ENCODE assay signal across 9 cellular contexts in the genomic region with DNA sequence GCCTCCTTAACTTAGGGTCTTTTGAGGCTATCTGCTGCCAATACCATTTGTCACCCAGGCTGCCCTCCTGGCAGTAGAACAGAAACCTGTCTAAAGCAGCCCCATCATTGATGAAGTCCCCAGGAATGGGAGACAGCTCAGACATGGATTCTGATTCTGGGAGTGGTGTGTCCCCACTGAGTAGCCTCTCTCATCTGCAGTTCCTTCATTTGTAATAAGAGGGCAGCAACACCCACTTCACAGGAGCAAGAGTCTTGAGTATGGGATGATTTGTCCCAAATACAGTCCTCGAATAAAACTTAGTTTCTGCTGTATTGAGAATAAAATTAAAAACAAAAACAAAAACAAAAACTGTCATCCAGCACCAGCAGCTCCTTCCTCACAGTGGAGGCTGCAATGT.
A peak's percentile ranks its signal among the peaks of the same experiment; 100 is the strongest.
DNase-seq lines count a peak whose midpoint lies in the region; ATAC-seq and TF ChIP-seq lines count a peak whose summit lies in the region.
"Had no signal": no experiment of that assay in that cellular context is flagged by ENCODE, and none has a peak within 500 bp of the region (broad histone marks: within the 10 kb centered on the region; RNA-seq: fewer than 3 reads in every experiment).

No MANE protein-coding gene starts in this region.

- H3K4me3 ChIP-seq in fibroblast of villous mesenchyme (ENCODE audit: low read depth, low read length): no peak overlapping the region

- DNase-seq in NCI-H524 (lab: John Stamatoyannopoulos, UW) (peak; percentile 48 to 54), NCI-H524 treated with DMSO at 0.1 percent for 48 hours (lab: John Stamatoyannopoulos, UW) (no peak), NCI-H2227 (lab: John Stamatoyannopoulos, UW; ENCODE audit: unreplicated experiment) (peak; percentile 23), fibroblast of villous mesenchyme (ENCODE audit: low read depth) (peak; percentile 2), superior temporal gyrus (ENCODE audit: extremely low spot score) (peak; percentile 78), GM19238 (ENCODE audit: insufficient read length, low spot score) (no peak), posterior vena cava (ENCODE audit: low spot score) (no peak)
- DNase-seq: stimulated activated CD4-positive, alpha-beta T cell treated with anti-CD3 and anti-CD28 coated beads, Interleukin-4, amount 100 ng/mL, for 24 hours had no signal

- intact Hi-C loops in posterior vena cava (cut with DNase I): no loop called here

- no peak for ATAC-seq in HG03571 (IDR thresholded peaks at IDR 0.05; ENCODE audit: unreplicated experiment)

- TF ChIP-seq CTCF in fibroblast of villous mesenchyme (IDR thresholded peaks at IDR 0.05; ENCODE audit: insufficient read depth, low read depth, low read length): peak; percentile 17

Comparison
In these comparisons a context has a peak if more than half of its experiments do, and no peak if none do; other contexts are left out.
1. DNase-seq: peak in NCI-H524 (2 of 2), NCI-H2227 (single experiment), fibroblast of villous mesenchyme (single experiment) and superior temporal gyrus (single experiment); none in NCI-H524 treated with DMSO at 0.1 percent for 48 hours (single experiment), GM19238 (single experiment) and posterior vena cava (single experiment).